ENCODE assay signal across 9 cellular contexts in the genomic region with DNA sequence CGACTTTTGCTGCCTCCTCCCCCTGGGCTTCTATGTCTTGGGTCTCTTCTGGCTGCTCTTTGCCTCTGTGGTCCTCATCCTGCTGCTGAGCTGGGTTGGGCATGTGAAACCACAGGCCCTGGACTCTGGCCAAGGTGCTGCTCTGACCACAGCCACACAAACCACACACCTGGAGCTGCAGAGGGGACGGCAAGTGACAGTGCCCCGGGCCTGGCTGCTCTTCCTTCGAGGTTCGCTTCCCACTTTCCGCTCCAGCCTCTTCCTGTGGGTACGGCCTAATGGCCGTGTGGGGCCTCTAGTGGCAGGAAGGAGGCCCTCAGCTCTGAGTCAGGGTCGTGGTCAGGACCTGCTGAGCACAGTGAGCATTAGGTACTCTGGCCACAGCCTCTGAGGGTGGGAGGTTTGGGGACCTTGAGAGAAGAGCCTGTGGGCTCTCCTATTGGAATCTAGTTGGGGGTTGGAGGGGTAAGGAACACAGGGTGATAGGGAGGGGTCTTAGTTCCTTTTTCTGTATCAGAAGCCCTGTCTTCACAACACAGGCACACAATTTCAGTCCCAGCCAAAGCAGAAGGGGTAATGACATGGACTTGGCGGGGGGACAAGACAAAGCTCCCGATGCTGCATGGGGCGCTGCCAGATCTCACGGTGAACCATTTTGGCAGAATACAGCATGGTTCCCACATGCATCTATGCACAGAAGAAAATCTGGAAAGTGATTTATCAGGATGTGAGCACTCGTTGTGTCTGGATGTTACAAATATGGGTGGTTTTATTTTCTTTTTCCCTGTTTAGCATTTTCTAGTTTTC. TPM values are rescaled to one million over a fixed set of nuclear protein-coding genes. Genes with fewer than 3 reads are reported as not detected.
DNase-seq lines count a peak whose midpoint lies in the region; ATAC-seq, FAIRE-seq and TF ChIP-seq lines count a peak whose summit lies in the region.
"Had no signal": no experiment of that assay in that cellular context is flagged by ENCODE, and none has a peak within 500 bp of the region (broad histone marks: within the 10 kb centered on the region; RNA-seq: fewer than 3 reads in every experiment).

No MANE protein-coding gene starts in this region.

- peaks cover 8% of the 10 kb centered on the region for H3K79me2 ChIP-seq in parathyroid adenoma

- H3K4me1 ChIP-seq in BLaER1 treated with 17β-estradiol and CSF1 and Interleukin-3, amounts not matched to agents 10 nM and 100 nM = peaks cover 40 to 75% (median 65%) of the 10 kb centered on the region in 10 experiments
- H3K4me1 ChIP-seq in SJCRH30 (no peaks in the 10 kb centered on the region), parathyroid adenoma (peaks cover 6% of the 10 kb centered on the region)

- H4K20me1 ChIP-seq in BLaER1 treated with 17β-estradiol and CSF1 and Interleukin-3, amounts not matched to agents 10 nM and 100 nM = peaks cover 0 to 43% (median 13%) of the 10 kb centered on the region in 11 experiments; a peak in 12 of 22 replicates

- H3K4me2 ChIP-seq in BLaER1 treated with 17β-estradiol and CSF1 and Interleukin-3, amounts not matched to agents 10 nM and 100 nM = peak overlapping the region; percentile 70 to 91 (median 82)
- no peak overlapping the region for H3K4me2 ChIP-seq in parathyroid adenoma (ENCODE audit: low read length)
- H3K4me2 ChIP-seq: KMS-11 had no signal

- H3K9me3 ChIP-seq in BLaER1 treated with 17β-estradiol and CSF1 and Interleukin-3, amounts not matched to agents 10 nM and 100 nM (replicated peaks in 1 of 11) = no peaks in the 10 kb centered on the region
- H3K9me3 ChIP-seq in SJCRH30 (replicated peaks) (no peaks in the 10 kb centered on the region), parathyroid adenoma (ENCODE audit: control insufficient read depth, low read length) (no peaks in the 10 kb centered on the region)

- H3K27ac ChIP-seq in BLaER1 treated with 17β-estradiol and CSF1 and Interleukin-3, amounts not matched to agents 10 nM and 100 nM = peak overlapping the region in 9 of 11 experiments; percentile 2 to 50 (median 36); a peak in 11 of 22 replicates
- H3K27ac ChIP-seq in SJCRH30 (no peak overlapping the region), parathyroid adenoma (no peak overlapping the region)
- H3K27ac ChIP-seq: KMS-11 had no signal

- peaks cover 28 to 56% (median 41%) of the 10 kb centered on the region in 11 experiments for H3K36me3 ChIP-seq in BLaER1 treated with 17β-estradiol and CSF1 and Interleukin-3, amounts not matched to agents 10 nM and 100 nM
- H3K36me3 ChIP-seq in SJCRH30 (peaks cover 4% of the 10 kb centered on the region; the same call in 1 of the 2 replicates), parathyroid adenoma (ENCODE audit: control insufficient read depth, insufficient read depth, low read length) (no peaks in the 10 kb centered on the region)

- peak overlapping the region; percentile 16 to 70 (median 48); a peak in 14 of 22 replicates for H3K9ac ChIP-seq in BLaER1 treated with 17β-estradiol and CSF1 and Interleukin-3, amounts not matched to agents 10 nM and 100 nM
- no peak overlapping the region for H3K9ac ChIP-seq in parathyroid adenoma
- H3K9ac ChIP-seq: KMS-11 had no signal

- H2AFZ ChIP-seq in parathyroid adenoma = peak overlapping the region; percentile 16

- H3K27me3 ChIP-seq in BLaER1 treated with 17β-estradiol and CSF1 and Interleukin-3, amounts not matched to agents 10 nM and 100 nM = no peaks in the 10 kb centered on the region
- no peaks in the 10 kb centered on the region for H3K27me3 ChIP-seq in SJCRH30
- no peaks in the 10 kb centered on the region for H3K27me3 ChIP-seq in parathyroid adenoma (ENCODE audit: control insufficient read depth, insufficient read depth, low read length)

- TF ChIP-seq CTCF in epithelial cell of esophagus (IDR thresholded peaks at IDR 0.05; ENCODE audit: insufficient read depth, low read depth, low read length, missing control alignments) (peak; percentile 21), parathyroid adenoma (IDR thresholded peaks at IDR 0.05) (no peak)

- ATAC-seq in GM18873 (IDR thresholded peaks at IDR 0.05; ENCODE audit: low FRiP score, unreplicated experiment) (no peak), HG03354 (IDR thresholded peaks at IDR 0.05; ENCODE audit: poor library complexity, severe bottlenecking, unreplicated experiment) (no peak)

- TF ChIP-seq POLR2A in GM19193 (IDR thresholded peaks at IDR 0.05; ENCODE audit: extremely low read depth, insufficient read depth, insufficient read length) = peak; percentile 22

- peak; percentile 37 to 53 for DNase-seq in SJCRH30
- DNase-seq in epithelial cell of esophagus (ENCODE audit: low read depth) = peak; percentile 49
- DNase-seq in frontal cortex (ENCODE audit: low spot score in 2 of 2) = no peak

- H3K4me3 ChIP-seq in BLaER1 treated with 17β-estradiol and CSF1 and Interleukin-3, amounts not matched to agents 10 nM and 100 nM = no peak overlapping the region
- H3K4me3 ChIP-seq in SJCRH30 (no peak overlapping the region), epithelial cell of esophagus (ENCODE audit: low read length) (no peak overlapping the region), parathyroid adenoma (ENCODE audit: low read depth, low read length) (no peak overlapping the region)

- no peak for FAIRE-seq in frontal cortex (lab: Jason Lieb, UNC)

RNA-seq across cellular contexts. Expression of a gene that starts 2.3 kb away (rescaled TPM):
- total RNA-seq in SJCRH30 (2014; rRNA removed; shearing (Covaris generic)) = not detected in 2 replicates
- total RNA-seq in frontal cortex = not detected

RNA-seq across cellular contexts. Expression of a gene that starts 5.5 kb away (rescaled TPM):
- total RNA-seq in SJCRH30 (2014; rRNA removed; shearing (Covaris generic)) = 43.9 and 45.3 TPM in 2 replicates
- total RNA-seq in frontal cortex = 59.1 TPM

RNA-seq across cellular contexts. Expression of a gene that starts 5.7 kb away (rescaled TPM):
- 35.7 and 38.7 TPM in 2 replicates for total RNA-seq in SJCRH30 (2014; rRNA removed; shearing (Covaris generic))
- total RNA-seq in frontal cortex = 13.0 TPM

RNA-seq across cellular contexts. Expression of a gene that starts 14.0 kb away (rescaled TPM):
- 1,061 and 1,115 TPM in 2 replicates for total RNA-seq in SJCRH30 (2014; rRNA removed; shearing (Covaris generic))
- 69.3 TPM for total RNA-seq in frontal cortex

RNA-seq across cellular contexts. Expression of a gene that starts 16.5 kb away (rescaled TPM):
- total RNA-seq in SJCRH30 (2014; rRNA removed; shearing (Covaris generic)) = 124 and 129 TPM in 2 replicates
- total RNA-seq in frontal cortex = 0.82 TPM

Comparison
In these comparisons a context has a peak if more than half of its experiments do, and no peak if none do; other contexts are left out.
1. H3K27ac ChIP-seq: peak in BLaER1 treated with 17β-estradiol and CSF1 and Interleukin-3, amounts not matched to agents 10 nM and 100 nM (9 of 11); none in SJCRH30 (single experiment) and parathyroid adenoma (single experiment).
2. DNase-seq: peak in SJCRH30 (2 of 2) and epithelial cell of esophagus (single experiment); none in frontal cortex (0 of 2).